ENCODE assay signal across 24 cellular contexts in the genomic region with DNA sequence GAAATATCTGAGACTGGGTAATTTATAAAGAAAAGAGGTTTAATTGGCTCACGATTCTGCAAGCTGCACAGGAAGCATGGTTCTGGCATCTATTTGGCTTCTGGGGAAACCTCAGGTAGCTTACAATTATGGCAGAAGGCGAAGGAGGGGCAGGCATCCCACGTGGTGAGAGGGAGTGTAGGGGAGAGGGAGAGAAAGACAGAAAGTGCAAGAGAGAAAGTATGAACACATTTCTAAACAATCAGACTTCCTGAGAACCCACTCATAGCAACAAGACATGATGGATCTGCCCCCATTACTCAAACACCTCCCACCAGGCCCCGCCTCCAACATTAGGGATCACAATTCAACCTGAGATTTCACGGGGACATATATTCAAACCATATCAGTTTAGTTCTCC.
DNase-seq lines count a peak whose midpoint lies in the region; ATAC-seq and TF ChIP-seq lines count a peak whose summit lies in the region.
"Had no signal": no experiment of that assay in that cellular context is flagged by ENCODE, and none has a peak within 500 bp of the region (broad histone marks: within the 10 kb centered on the region; RNA-seq: fewer than 3 reads in every experiment).

No MANE protein-coding gene starts in this region.

- H3K27me3 ChIP-seq in esophagus muscularis mucosa: no peaks in the 10 kb centered on the region
- H3K27me3 ChIP-seq: BE2C; BLaER1 treated with 17β-estradiol and CSF1 and Interleukin-3, amounts not matched to agents 10 nM and 100 nM had no signal

- no peaks in the 10 kb centered on the region for H3K9me3 Mint-ChIP-seq in activated CD8-positive, alpha-beta memory T cell treated with anti-CD3 and anti-CD28 coated beads, Interleukin-2, amount 10 ng/mL, durations not matched to agents 7 days and 5 days (ENCODE audit: low read depth)

- ATAC-seq in activated CD8-positive, alpha-beta memory T cell treated with anti-CD3 and anti-CD28 coated beads, Interleukin-2, amount 10 ng/mL, durations not matched to agents 7 days and 5 days: no peak
- ATAC-seq: A549, GM12878, HCT116 had no signal

- no peak for TF ChIP-seq EP300 in esophagus muscularis mucosa (IDR thresholded peaks at IDR 0.05)

- H3K4me3 Mint-ChIP-seq in activated CD8-positive, alpha-beta memory T cell treated with anti-CD3 and anti-CD28 coated beads, Interleukin-2, amount 10 ng/mL, durations not matched to agents 7 days and 5 days: no peak overlapping the region
- H3K4me3 Mint-ChIP-seq: CD14-positive monocyte; CD4-positive, alpha-beta T cell; CD8-positive, alpha-beta memory T cell; H9 had no signal

- no peak overlapping the region for H3K27ac ChIP-seq in esophagus muscularis mucosa (replicated peaks in 1 of 4)
- H3K27ac ChIP-seq: A549; BLaER1 treated with 17β-estradiol and CSF1 and Interleukin-3, amounts not matched to agents 10 nM and 100 nM; GM23248 had no signal

- peaks cover 3% of the 10 kb centered on the region for H3K27me3 Mint-ChIP-seq in activated CD8-positive, alpha-beta memory T cell treated with anti-CD3 and anti-CD28 coated beads, Interleukin-2, amount 10 ng/mL, durations not matched to agents 7 days and 5 days

- TF ChIP-seq CTCF in esophagus muscularis mucosa (IDR thresholded peaks at IDR 0.05): no peak

- CTCF ChIA-PET in activated CD8-positive, alpha-beta memory T cell treated with anti-CD3 and anti-CD28 coated beads, Interleukin-2, amount 10 ng/mL, durations not matched to agents 7 days and 5 days (lab: Charles Lee): interaction anchor here (0.9 to 11.5 kb wide), 4 partner anchors 21 to 412 kb away, joined by 3 to 75 read pairs (median 9); a partner anchor contains a TSS

- H3K9me3 ChIP-seq in esophagus muscularis mucosa: peaks cover 0 to 12% (median 6%) of the 10 kb centered on the region in 4 donors
- H3K9me3 ChIP-seq: A549, BE2C had no signal

- H3K4me1 ChIP-seq in esophagus muscularis mucosa: no peaks in the 10 kb centered on the region
- H3K4me1 ChIP-seq: BE2C; BLaER1 treated with 17β-estradiol and CSF1 and Interleukin-3, amounts not matched to agents 10 nM and 100 nM had no signal

- peaks cover 6% of the 10 kb centered on the region for H3K4me1 Mint-ChIP-seq in activated CD8-positive, alpha-beta memory T cell treated with anti-CD3 and anti-CD28 coated beads, Interleukin-2, amount 10 ng/mL, durations not matched to agents 7 days and 5 days

- H3K36me3 ChIP-seq in esophagus muscularis mucosa: no peaks in the 10 kb centered on the region
- H3K36me3 ChIP-seq: BE2C; BLaER1 treated with 17β-estradiol and CSF1 and Interleukin-3, amounts not matched to agents 10 nM and 100 nM had no signal

- 70% methylated on average over 5 of the region's 5 CpGs for WGBS in esophagus muscularis mucosa

- DNase-seq in activated CD4-positive, alpha-beta T cell treated with anti-CD3 and anti-CD28 coated beads for 48 hours: peak; percentile 19
- no peak for DNase-seq in activated CD4-positive, alpha-beta T cell treated with anti-CD3 and anti-CD28 coated beads, Interleukin-2, amount 50 U/mL, for 48 hours
- DNase-seq in stimulated activated CD4-positive, alpha-beta T cell treated with anti-CD3 and anti-CD28 coated beads, Interleukin-4, amount 100 ng/mL, for 1 hour: peak; percentile 18
- DNase-seq in stimulated activated CD4-positive, alpha-beta T cell treated with anti-CD3 and anti-CD28 coated beads, Interleukin-1b, Interleukin-23, amount 100 ng/mL, for 48 hours: no peak
- peak; percentile 60 for DNase-seq in esophagus muscularis mucosa (ENCODE audit: extremely low spot score)
- no peak for DNase-seq in activated CD8-positive, alpha-beta memory T cell treated with anti-CD3 and anti-CD28 coated beads, Interleukin-2, amount 10 ng/mL, durations not matched to agents 7 days and 5 days
- DNase-seq in activated naive CD4-positive, alpha-beta T cell treated with Interleukin-2 at 50 U/mL for 16 hours: no peak
- DNase-seq: 8988T; ACHN; AML-193; BE2C; CD4-positive, alpha-beta T cell; CD8-positive, alpha-beta memory T cell; DMS 273 treated with DMSO at 0.1 percent for 48 hours; DMS79; EL; GDM1; GM23248; H9 had no signal

- no peak overlapping the region for H3K4me3 ChIP-seq in esophagus muscularis mucosa
- H3K4me3 ChIP-seq: A549; BLaER1 treated with 17β-estradiol and CSF1 and Interleukin-3, amounts not matched to agents 10 nM and 100 nM; GM12878; GM23248 had no signal

- H3K27ac Mint-ChIP-seq in activated CD8-positive, alpha-beta memory T cell treated with anti-CD3 and anti-CD28 coated beads, Interleukin-2, amount 10 ng/mL, durations not matched to agents 7 days and 5 days: no peak overlapping the region
- H3K27ac Mint-ChIP-seq: CD4-positive, alpha-beta T cell; H9 had no signal

- H3K36me3 Mint-ChIP-seq in activated CD8-positive, alpha-beta memory T cell treated with anti-CD3 and anti-CD28 coated beads, Interleukin-2, amount 10 ng/mL, durations not matched to agents 7 days and 5 days: no peaks in the 10 kb centered on the region
- H3K36me3 Mint-ChIP-seq: CD14-positive monocyte had no signal

- intact Hi-C loops in esophagus muscularis mucosa (cut with DNase I): loop anchor here (2.0 to 10.0 kb wide), 3 partner anchors 111 to 765 kb away; a partner anchor contains a TSS

- no peak for TF ChIP-seq POLR2A in esophagus muscularis mucosa (IDR thresholded peaks at IDR 0.05; ENCODE audit: low read depth)

Comparison
In these comparisons a context has a peak if more than half of its experiments do, and no peak if none do; other contexts are left out.
1. DNase-seq: peak in activated CD4-positive, alpha-beta T cell treated with anti-CD3 and anti-CD28 coated beads for 48 hours (single experiment), stimulated activated CD4-positive, alpha-beta T cell treated with anti-CD3 and anti-CD28 coated beads, Interleukin-4, amount 100 ng/mL, for 1 hour (single experiment) and esophagus muscularis mucosa (single experiment); none in activated CD4-positive, alpha-beta T cell treated with anti-CD3 and anti-CD28 coated beads, Interleukin-2, amount 50 U/mL, for 48 hours (0 of 2), stimulated activated CD4-positive, alpha-beta T cell treated with anti-CD3 and anti-CD28 coated beads, Interleukin-1b, Interleukin-23, amount 100 ng/mL, for 48 hours (single experiment), activated CD8-positive, alpha-beta memory T cell treated with anti-CD3 and anti-CD28 coated beads, Interleukin-2, amount 10 ng/mL, durations not matched to agents 7 days and 5 days (single experiment) and activated naive CD4-positive, alpha-beta T cell treated with Interleukin-2 at 50 U/mL for 16 hours (single experiment).